20 cellular contexts compared by ENCODE assay signal in the genomic region with DNA sequence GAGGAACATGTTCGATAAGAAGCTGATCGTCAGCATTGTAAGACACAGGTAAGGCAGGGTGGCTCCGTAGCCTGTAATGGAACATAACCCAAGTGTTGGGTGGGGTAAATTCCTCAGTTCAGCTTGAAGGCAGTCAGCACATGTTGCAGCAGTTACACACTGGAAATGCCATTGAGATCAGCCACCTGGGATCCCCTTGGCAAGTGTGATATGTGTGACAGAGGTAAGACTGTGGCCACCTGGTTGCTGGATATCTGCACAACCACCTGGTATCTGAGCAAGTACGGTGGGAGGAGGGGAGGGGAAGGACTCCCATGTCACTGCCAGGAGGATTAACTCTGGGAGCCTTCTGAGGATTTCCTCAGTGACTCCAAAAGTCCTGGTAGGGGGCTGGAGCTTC.
"Had no signal": no experiment of that assay in that cellular context is flagged by ENCODE, and none has a peak within 500 bp of the region (broad histone marks: within the 10 kb centered on the region; RNA-seq: fewer than 3 reads in every experiment).

No MANE protein-coding gene starts in this region.

- H3K36me3 ChIP-seq: breast epithelium, left ventricle myocardium inferior, tibial artery, vagina had no signal

- H3K27ac Mint-ChIP-seq: activated B cell treated with CpG ODN at 0.5 μM for 24 hours; activated CD4-positive, alpha-beta memory T cell treated with anti-CD3 and anti-CD28 coated beads for 36 hours; activated CD4-positive, alpha-beta T cell treated with anti-CD3 and anti-CD28 coated beads for 36 hours; activated naive CD8-positive, alpha-beta T cell treated with anti-CD3 and anti-CD28 coated beads for 36 hours; naive thymus-derived CD4-positive, alpha-beta T cell; progenitor cell of endocrine pancreas; stimulated activated naive CD8-positive, alpha-beta T cell treated with anti-CD3 and anti-CD28 coated beads, Interleukin-15, Interleukin-2, amounts not matched to agents 100 ng/mL and 50 ng/mL, for 24 hours had no signal

- H3K36me3 Mint-ChIP-seq: activated naive CD8-positive, alpha-beta T cell treated with anti-CD3 and anti-CD28 coated beads for 36 hours had no signal

- DNase-seq: activated B cell treated with CpG ODN at 0.5 μM for 24 hours; activated CD4-positive, alpha-beta memory T cell treated with anti-CD3 and anti-CD28 coated beads for 36 hours; activated CD4-positive, alpha-beta T cell treated with anti-CD3 and anti-CD28 coated beads for 36 hours; activated naive CD4-positive, alpha-beta T cell treated with Interleukin-2 at 50 U/mL for 16 hours; activated naive CD8-positive, alpha-beta T cell treated with anti-CD3 and anti-CD28 coated beads for 36 hours; activated T-cell treated with anti-CD3 and anti-CD28 coated beads, Interleukin-2, amount 50 U/mL, for 48 hours; kidney glomerular epithelial cell; left ventricle myocardium inferior; naive thymus-derived CD4-positive, alpha-beta T cell; stimulated activated CD4-positive, alpha-beta T cell treated with anti-CD3 and anti-CD28 coated beads, Interleukin-4, amount 100 ng/mL, for 4 hours; substantia nigra; T-helper 9 cell; tibial artery had no signal

- ATAC-seq: activated CD4-positive, alpha-beta T cell treated with anti-CD3 and anti-CD28 coated beads for 36 hours; naive thymus-derived CD4-positive, alpha-beta T cell had no signal

- H3K27me3 ChIP-seq: breast epithelium, vagina had no signal

- H3K4me3 Mint-ChIP-seq: activated B cell treated with CpG ODN at 0.5 μM for 24 hours; activated CD4-positive, alpha-beta memory T cell treated with anti-CD3 and anti-CD28 coated beads for 36 hours; activated CD4-positive, alpha-beta T cell treated with anti-CD3 and anti-CD28 coated beads for 36 hours; activated naive CD8-positive, alpha-beta T cell treated with anti-CD3 and anti-CD28 coated beads for 36 hours; naive thymus-derived CD4-positive, alpha-beta T cell; stimulated activated naive CD8-positive, alpha-beta T cell treated with anti-CD3 and anti-CD28 coated beads, Interleukin-15, Interleukin-2, amounts not matched to agents 100 ng/mL and 50 ng/mL, for 24 hours had no signal

- H3K4me1 ChIP-seq: breast epithelium, left ventricle myocardium inferior, tibial artery, vagina had no signal

- H3K27me3 Mint-ChIP-seq: progenitor cell of endocrine pancreas had no signal

- H3K27ac ChIP-seq: breast epithelium, coronary artery, epithelial cell of prostate, left ventricle myocardium inferior, tibial artery, vagina had no signal

- H3K4me3 ChIP-seq: breast epithelium, coronary artery, left ventricle myocardium inferior, tibial artery, vagina had no signal

- H3K4me1 Mint-ChIP-seq: activated B cell treated with CpG ODN at 0.5 μM for 24 hours; activated CD4-positive, alpha-beta T cell treated with anti-CD3 and anti-CD28 coated beads for 36 hours; activated naive CD8-positive, alpha-beta T cell treated with anti-CD3 and anti-CD28 coated beads for 36 hours; naive thymus-derived CD4-positive, alpha-beta T cell had no signal

- FAIRE-seq: astrocyte had no signal

- H3K9me3 ChIP-seq: vagina had no signal
